ENCODE assay signal across 18 cellular contexts in genomic region chr1:31831397-31832378, GRCh38. TPM values are rescaled to one million over a fixed set of nuclear protein-coding genes. Genes with fewer than 3 reads are reported as not detected.
DNase-seq lines count a peak whose midpoint lies in the region; ATAC-seq, FAIRE-seq and TF ChIP-seq lines count a peak whose summit lies in the region.
"Had no signal": no experiment of that assay in that cellular context is flagged by ENCODE, and none has a peak within 500 bp of the region (broad histone marks: within the 10 kb centered on the region; RNA-seq: fewer than 3 reads in every experiment).

No MANE protein-coding gene starts in this region.

- H3K4me1 Mint-ChIP-seq in GM23338 = no peaks in the 10 kb centered on the region
- H3K4me1 Mint-ChIP-seq in astrocyte (ENCODE audit: low read depth, unreplicated experiment) = peaks cover 12% of the 10 kb centered on the region

- no peak overlapping the region for H3K4me3 Mint-ChIP-seq in GM23338
- no peak overlapping the region for H3K4me3 Mint-ChIP-seq in astrocyte (ENCODE audit: unreplicated experiment)
- H3K4me3 Mint-ChIP-seq: activated T-cell treated with anti-CD3 and anti-CD28 coated beads, Interleukin-2, amount 50 U/mL, for 4 hours had no signal

- H3K9me3 Mint-ChIP-seq in GM23338 = no peaks in the 10 kb centered on the region
- no peaks in the 10 kb centered on the region for H3K9me3 Mint-ChIP-seq in astrocyte (ENCODE audit: unreplicated experiment)
- H3K9me3 Mint-ChIP-seq: activated T-cell treated with anti-CD3 and anti-CD28 coated beads, Interleukin-2, amount 50 U/mL, for 4 hours had no signal

- H3K79me2 ChIP-seq in GM23338 (replicated peaks; ENCODE audit: insufficient read depth) (no peaks in the 10 kb centered on the region), astrocyte (ENCODE audit: insufficient read depth, low read length) (no peaks in the 10 kb centered on the region)

- no peak overlapping the region for H3K27ac ChIP-seq in GM23338 (ENCODE audit: low read depth)
- no peak overlapping the region for H3K27ac ChIP-seq in astrocyte (ENCODE audit: low read depth, low read length)
- no peak overlapping the region for H3K27ac ChIP-seq in liver (ENCODE audit: low read depth in 1 of 2, low read length in 2 of 2)
- H3K27ac ChIP-seq in SJCRH30 = no peak overlapping the region
- H3K27ac ChIP-seq: BLaER1, coronary artery, esophagus squamous epithelium, neutrophil had no signal

- no peak overlapping the region for H3K9ac ChIP-seq in astrocyte (ENCODE audit: low read length)
- H3K9ac ChIP-seq in liver (ENCODE audit: low read depth in 1 of 2, low read length in 2 of 2) = no peak overlapping the region
- H3K9ac ChIP-seq: BLaER1 had no signal

- H3K4me3 ChIP-seq in GM23338 (no peak overlapping the region), astrocyte (ENCODE audit: insufficient read depth, low read depth, low read length) (no peak overlapping the region), liver (ENCODE audit: low read depth in 1 of 3, low read length in 3 of 3) (no peak overlapping the region), SJCRH30 (no peak overlapping the region)
- H3K4me3 ChIP-seq: BLaER1, coronary artery, esophagus squamous epithelium, HAP-1 had no signal

- H3K4me1 ChIP-seq in GM23338 (ENCODE audit: insufficient read depth) (no peaks in the 10 kb centered on the region), astrocyte (ENCODE audit: insufficient read depth, low read length) (peaks cover 4% of the 10 kb centered on the region), liver (ENCODE audit: control insufficient read depth in 4 of 4, insufficient read depth in 4 of 4, low read length in 3 of 4) (no peaks in the 10 kb centered on the region), SJCRH30 (no peaks in the 10 kb centered on the region)
- H3K4me1 ChIP-seq: esophagus squamous epithelium, HAP-1 had no signal

- H3F3A ChIP-seq in GM23338 (replicated peaks; ENCODE audit: low read depth) = no peaks in the 10 kb centered on the region

- no peak for FAIRE-seq in astrocyte (lab: Jason Lieb, UNC)

- no peaks in the 10 kb centered on the region for H3K9me2 ChIP-seq in GM23338 (ENCODE audit: insufficient read depth)

- ATAC-seq in GM23338 (no peak), HG02973 (IDR thresholded peaks at IDR 0.05; ENCODE audit: unreplicated experiment) (no peak)
- ATAC-seq: activated CD4-positive, CD25-positive, alpha-beta regulatory T cell treated with anti-CD3 and anti-CD28 coated beads, Interleukin-2, amount 50 U/mL, for 24 hours; activated T-cell treated with anti-CD3 and anti-CD28 coated beads, Interleukin-2, amount 50 U/mL, for 4 hours; stimulated activated naive CD8-positive, alpha-beta T cell treated with anti-CD3 and anti-CD28 coated beads, Interleukin-15, Interleukin-2, amounts not matched to agents 100 U/mL and 50 U/mL, for 24 hours had no signal

- no peak overlapping the region for H3K27ac Mint-ChIP-seq in GM23338
- peak overlapping the region; percentile 4 for H3K27ac Mint-ChIP-seq in astrocyte (ENCODE audit: unreplicated experiment)

- H2AFZ ChIP-seq in GM23338 (0 out of 2 replicates have a peak overlapping the region, but pooled peaks have one; percentile 38), astrocyte (ENCODE audit: low read depth, low read length) (no peak overlapping the region)

- TF ChIP-seq CTCF in GM23338 (conservative IDR thresholded peaks at IDR 0.05; ENCODE audit: low read depth in 2 of 2) (no peak), astrocyte (IDR thresholded peaks at IDR 0.05; ENCODE audit: insufficient read depth, low read depth, low read length) (no peak), liver (IDR thresholded peaks at IDR 0.05; ENCODE audit: low read depth, low read length, missing input control) (no peak)

- H3K4me2 ChIP-seq in GM23338 = no peak overlapping the region
- H3K4me2 ChIP-seq in astrocyte (ENCODE audit: low read length) = no peak overlapping the region
- H3K4me2 ChIP-seq: BLaER1 had no signal

- peak; percentile 81 for DNase-seq in AG08395 (ENCODE audit: low spot score)
- no peak for DNase-seq in GM23338 (ENCODE audit: low spot score)
- DNase-seq in astrocyte (ENCODE audit: low read depth) = peak; percentile 71
- no peak for DNase-seq in HPDE6-E6E7 (ENCODE audit: extremely low spot score)
- DNase-seq in SK-N-DZ (ENCODE audit: low spot score) = no peak
- DNase-seq in SJCRH30 = no peak
- DNase-seq: activated T-cell treated with anti-CD3 and anti-CD28 coated beads, Interleukin-2, amount 50 U/mL, for 4 hours; esophagus squamous epithelium; NCI-H187 treated with DMSO at 0.1 percent for 48 hours; stimulated activated naive CD8-positive, alpha-beta T cell treated with anti-CD3 and anti-CD28 coated beads, Interleukin-15, Interleukin-2, amounts not matched to agents 100 U/mL and 50 U/mL, for 24 hours had no signal

- no peaks in the 10 kb centered on the region for H3K9me3 ChIP-seq in astrocyte (ENCODE audit: insufficient read depth, low read depth, low read length)
- H3K9me3 ChIP-seq in liver (ENCODE audit: control insufficient read depth in 4 of 4, low read length in 3 of 4) = no peaks in the 10 kb centered on the region
- H3K9me3 ChIP-seq in SJCRH30 (replicated peaks) = no peaks in the 10 kb centered on the region
- H3K9me3 ChIP-seq: BLaER1, esophagus squamous epithelium, HAP-1, neutrophil had no signal

- no peaks in the 10 kb centered on the region for H4K20me1 ChIP-seq in GM23338 (replicated peaks; ENCODE audit: insufficient read depth)
- H4K20me1 ChIP-seq in astrocyte (ENCODE audit: insufficient read depth, low read length) = no peaks in the 10 kb centered on the region
- H4K20me1 ChIP-seq: BLaER1 had no signal

- H3K27me3 Mint-ChIP-seq in GM23338 (ENCODE audit: insufficient read depth, low read depth, poor library complexity) = peaks cover 10% of the 10 kb centered on the region
- peaks cover 24% of the 10 kb centered on the region for H3K27me3 Mint-ChIP-seq in astrocyte (ENCODE audit: low read depth, unreplicated experiment)

- no peak for TF ChIP-seq RAD21 in liver (IDR thresholded peaks at IDR 0.05)

- H3K27me3 ChIP-seq in GM23338 (ENCODE audit: insufficient read depth) (no peaks in the 10 kb centered on the region), astrocyte (ENCODE audit: insufficient read depth, low read length) (no peaks in the 10 kb centered on the region), liver (ENCODE audit: control insufficient read depth in 4 of 4, insufficient read depth in 4 of 4, low read length in 3 of 4) (no peaks in the 10 kb centered on the region), SJCRH30 (peaks cover 14% of the 10 kb centered on the region; the same call in 1 of the 2 replicates)
- H3K27me3 ChIP-seq: BLaER1, neutrophil had no signal

- no peaks in the 10 kb centered on the region for H3K36me3 Mint-ChIP-seq in GM23338 (ENCODE audit: low read depth)
- H3K36me3 Mint-ChIP-seq in astrocyte (ENCODE audit: low read depth, unreplicated experiment) = no peaks in the 10 kb centered on the region

- no peaks in the 10 kb centered on the region for H3K36me3 ChIP-seq in GM23338 (ENCODE audit: insufficient read depth)
- no peaks in the 10 kb centered on the region for H3K36me3 ChIP-seq in astrocyte (ENCODE audit: insufficient read depth, low read length)
- H3K36me3 ChIP-seq in liver (ENCODE audit: control insufficient read depth in 4 of 4, insufficient read depth in 3 of 4, low read depth in 1 of 4, low read length in 3 of 4) = no peaks in the 10 kb centered on the region
- no peaks in the 10 kb centered on the region for H3K36me3 ChIP-seq in SJCRH30
- H3K36me3 ChIP-seq: BLaER1, esophagus squamous epithelium, HAP-1, neutrophil had no signal

- 71% methylated on average over 9 of the region's 9 CpGs for whole genome bisulfite sequencing in liver

TF ChIP-seq in GM23338, 12 proteins besides CTCF, POLR2A, EP300 and RAD21 (continues in another document):
- no peak for TF ChIP-seq CREB1 (CRISPR knock-in tag; IDR thresholded peaks at IDR 0.05; ENCODE audit: low read depth)

TF ChIP-seq in liver, 16 proteins besides CTCF, POLR2A, EP300 and RAD21:
- TF ChIP-seq YY1 (IDR thresholded peaks at IDR 0.05) = no peak
- TF ChIP-seq RXRA (IDR thresholded peaks at IDR 0.05) = peak in 1 of 2 donors; percentile 13
- TF ChIP-seq SP1 (IDR thresholded peaks at IDR 0.05) = no peak
- TF ChIP-seq HNF4A (conservative IDR thresholded peaks at IDR 0.05) = peak; percentile 30 to 75

RNA-seq across cellular contexts. Expression of gene SPOCD1, which starts 15.9 kb away (rescaled TPM):
- total RNA-seq in GM23338 (2014; rRNA removed; shearing (Covaris generic)) = 1.3 and 2.9 TPM in 2 replicates
- polyA plus RNA-seq in GM23338 (2016; fragmentation: Nextera tagmentation; extraction: Ambion mirVana) (0.68 and 0.73 TPM in 2 replicates), liver (under 1 TPM in 1 of 2 donors, not detected in 1; 0.12 TPM)
- total RNA-seq in astrocyte (27.8 and 28.0 TPM in 2 replicates), liver (under 1 TPM; under 0.01 to 0.19 TPM)
- polyA plus RNA-seq in SK-N-DZ (2014; cell fraction: cytosol; rRNA removed) = 0.03 TPM in 1 of 2 replicates, not detected in the other
- not detected in 2 replicates for polyA plus RNA-seq in SK-N-DZ (2014; cell fraction: nucleus; rRNA removed)
- 0.05 and 0.16 TPM in 2 replicates for total RNA-seq in SJCRH30 (2014; rRNA removed; shearing (Covaris generic))
- total RNA-seq: T-helper 1 cell treated with Interleukin-12 subunit alpha and Interleukin-12 subunit beta and Interleukin-4 antibody, amounts not matched to agents 30 ng/mL and 1 ng/mL, for 36 hours had no signal

Comparison
In these comparisons a context has a peak if more than half of its experiments do, and no peak if none do; other contexts are left out.
1. DNase-seq: peak in AG08395 (single experiment) and astrocyte (single experiment); none in GM23338 (single experiment), HPDE6-E6E7 (single experiment), SK-N-DZ (single experiment) and SJCRH30 (0 of 2).